8 cellular contexts compared by ENCODE assay signal in genomic region chr2:170715062-170715931, GRCh38. TPM values are rescaled to one million over a fixed set of nuclear protein-coding genes. Genes with fewer than 3 reads are reported as not detected.
DNase-seq lines count a peak whose midpoint lies in the region; ATAC-seq and TF ChIP-seq lines count a peak whose summit lies in the region.

Gene SP5, plus strand, starts transcription at chr2:170715337. Its CDS starts 176 bp downstream, at chr2:170715513.

- ATAC-seq in WTC11, result peak; percentile 17
- no peak for ATAC-seq in HG03135 (IDR thresholded peaks at IDR 0.05; ENCODE audit: unreplicated experiment)
- ATAC-seq in GM19395 (IDR thresholded peaks at IDR 0.05; ENCODE audit: unreplicated experiment), result no peak

- WGBS in endodermal cell (ENCODE audit: insufficient coverage in 1 of 2, insufficient read length in 1 of 2), 2 experiments, result 0% methylated on average over 28 to 62 of the region's 62 CpGs
- no CpG with 5 or more reads among the region's 62 CpGs for WGBS in mesendoderm (ENCODE audit: extremely low coverage, insufficient coverage, low lambda C conversion rate)
- WGBS in tibial nerve, 2 donors, result 1 to 2% methylated on average over 22 to 36 of the region's 62 CpGs

- TF ChIP-seq CTCF in LNCaP clone FGC (IDR thresholded peaks at IDR 0.05; ENCODE audit: control insufficient read depth, extremely low read depth, insufficient read depth), result no peak
- TF ChIP-seq CTCF in WTC11 (IDR thresholded peaks at IDR 0.05), result no peak
- TF ChIP-seq CTCF in endodermal cell (conservative IDR thresholded peaks at IDR 0.05), result no peak
- TF ChIP-seq CTCF in tibial nerve (IDR thresholded peaks at IDR 0.05), result no peak

- peak within 1 kb of the TSS; percentile 69 for H2BK120ac ChIP-seq in mesendoderm (ENCODE audit: low read depth, low read length)

- H4K5ac ChIP-seq in mesendoderm (ENCODE audit: low read length), result no peak within 1 kb of the TSS

- no peak for TF ChIP-seq POLR2A in tibial nerve (IDR thresholded peaks at IDR 0.05)

- H3K23ac ChIP-seq in mesendoderm (ENCODE audit: low read length), result no peak within 1 kb of the TSS

- no peaks in the 10 kb centered on the region for H3K36me3 ChIP-seq in endodermal cell (ENCODE audit: control insufficient read depth, insufficient read depth, low read length)
- no peaks in the 10 kb centered on the region for H3K36me3 ChIP-seq in mesendoderm (ENCODE audit: control insufficient read depth, insufficient read depth, low read length)
- H3K36me3 ChIP-seq in tibial nerve, result no peaks in the 10 kb centered on the region

- H3K79me2 ChIP-seq in mesendoderm (ENCODE audit: control insufficient read depth, insufficient read depth, low read length), result peaks cover 29% of the 10 kb centered on the region

- no peaks in the 10 kb centered on the region for H3K36me3 Mint-ChIP-seq in WTC11
- H3K36me3 Mint-ChIP-seq in endodermal cell (ENCODE audit: low read depth), result peaks cover 20% of the 10 kb centered on the region

- H3K4me1 Mint-ChIP-seq in WTC11 (peaks cover 52% of the 10 kb centered on the region), endodermal cell (peaks cover 21% of the 10 kb centered on the region)

- peak within 1 kb of the TSS; percentile 77 for H2BK5ac ChIP-seq in mesendoderm (ENCODE audit: low read length)

- H3K9ac ChIP-seq in endodermal cell (ENCODE audit: extremely low read depth, low read length, poor library complexity, severe bottlenecking), result peak within 1 kb of the TSS; percentile 36
- H3K9ac ChIP-seq in mesendoderm (ENCODE audit: low read length), result peak within 1 kb of the TSS; percentile 75

- peak within 1 kb of the TSS; percentile 98 for H3K4ac ChIP-seq in mesendoderm (ENCODE audit: low read depth, low read length)

- no peaks in the 10 kb centered on the region for H3K9me3 Mint-ChIP-seq in WTC11
- H3K9me3 Mint-ChIP-seq in endodermal cell, result no peaks in the 10 kb centered on the region

- H3K27me3 ChIP-seq in endodermal cell (ENCODE audit: control insufficient read depth, insufficient read depth, low read length, poor library complexity, severe bottlenecking) (peaks cover 39% of the 10 kb centered on the region), mesendoderm (ENCODE audit: insufficient read depth, low read length, poor library complexity) (no peaks in the 10 kb centered on the region), tibial nerve (peaks cover 0 to 93% of the 10 kb centered on the region in 2 donors)

- H3K27ac ChIP-seq in endodermal cell (ENCODE audit: low read depth, low read length), result no peak within 1 kb of the TSS
- peak within 1 kb of the TSS; percentile 93 for H3K27ac ChIP-seq in mesendoderm (ENCODE audit: low read depth, low read length)
- peak within 1 kb of the TSS in 3 of 4 donors; percentile 44 to 77 (median 69) for H3K27ac ChIP-seq in tibial nerve

- no peak within 1 kb of the TSS for H2AK5ac ChIP-seq in mesendoderm (ENCODE audit: low read length)

- H4K8ac ChIP-seq in mesendoderm (ENCODE audit: low read depth, low read length), result no peak within 1 kb of the TSS

- peak within 1 kb of the TSS; percentile 91 for H3K4me2 ChIP-seq in mesendoderm (ENCODE audit: low read length)

- H2BK15ac ChIP-seq in mesendoderm (replicated peaks; ENCODE audit: low read depth), result no peak within 1 kb of the TSS

- peak within 1 kb of the TSS; percentile 86 for H3K18ac ChIP-seq in mesendoderm (ENCODE audit: low read length)

- DNase-seq in DMS153 treated with DMSO at 0.1 percent for 48 hours (lab: John Stamatoyannopoulos, UW; ENCODE audit: unreplicated experiment), result peak; percentile 72
- peak; percentile 3 for DNase-seq in LNCaP clone FGC (ENCODE audit: low read depth)
- peak; percentile 66 for DNase-seq in WTC11 (ENCODE audit: low spot score)
- peak; percentile 97 for DNase-seq in endodermal cell
- DNase-seq in mesendoderm, result peak; percentile 99
- DNase-seq in tibial nerve (ENCODE audit: low spot score in 2 of 2), result peak; percentile 30 to 35

- CTCF ChIA-PET in WTC11 (lab: Charles Lee), result interaction anchor here (0.7 to 7.4 kb wide), 11 partner anchors 14 to 354 kb away, joined by 3 to 92 read pairs (median 4); partner anchors contain the start of genes GAD1 and GORASP2

- POLR2A ChIA-PET in WTC11 (lab: Charles Lee), result interaction anchor here (1.3 kb wide), 1 partner anchor 55 kb away, joined by 3 read pairs; the partner anchor contains the start of gene ERICH2

- no peaks in the 10 kb centered on the region for H3K79me1 ChIP-seq in mesendoderm (ENCODE audit: low read length)

- H3K27ac Mint-ChIP-seq in WTC11 (no peak within 1 kb of the TSS), endodermal cell (peak within 1 kb of the TSS; percentile 96)

- H3K4me3 ChIP-seq in LNCaP clone FGC (ENCODE audit: low read depth, low read length) (peak within 1 kb of the TSS; percentile 48), endodermal cell (ENCODE audit: low read length) (peak within 1 kb of the TSS; percentile 78), mesendoderm (ENCODE audit: low read length) (peak within 1 kb of the TSS; percentile 60), tibial nerve (peak within 1 kb of the TSS; percentile 27 to 60 (median 50))

- peaks cover 5% of the 10 kb centered on the region for H3K4me1 ChIP-seq in endodermal cell (ENCODE audit: control insufficient read depth, insufficient read depth, low read length)
- H3K4me1 ChIP-seq in mesendoderm (ENCODE audit: control insufficient read depth, low read depth, low read length), result peaks cover 8% of the 10 kb centered on the region
- peaks cover 0 to 66% (median 32%) of the 10 kb centered on the region in 4 donors for H3K4me1 ChIP-seq in tibial nerve

- H3K9me3 ChIP-seq in endodermal cell (ENCODE audit: control insufficient read depth, low read length) (no peaks in the 10 kb centered on the region), tibial nerve (no peaks in the 10 kb centered on the region)

- no peak for TF ChIP-seq EP300 in tibial nerve (IDR thresholded peaks at IDR 0.05)

- H3K27me3 Mint-ChIP-seq in WTC11 (ENCODE audit: low read depth) (peaks cover 100% of the 10 kb centered on the region), endodermal cell (ENCODE audit: insufficient read depth) (peaks cover 60% of the 10 kb centered on the region)

- H3K56ac ChIP-seq in mesendoderm (ENCODE audit: low read length), result peak within 1 kb of the TSS; percentile 91

- H3K4me3 Mint-ChIP-seq in WTC11 (peak within 1 kb of the TSS; percentile 75), endodermal cell (peak within 1 kb of the TSS; percentile 78)

TF ChIP-seq in WTC11, 78 proteins besides CTCF, POLR2A, EP300 and RAD21 (continues in another document):
- peak; percentile 63 for TF ChIP-seq CREM (CRISPR knock-in tag; IDR thresholded peaks at IDR 0.05)
- TF ChIP-seq ZNF423 (CRISPR knock-in tag; IDR thresholded peaks at IDR 0.05), result peak; percentile 22; the same call in 1 of the 2 replicates
- TF ChIP-seq, protein P1, sequence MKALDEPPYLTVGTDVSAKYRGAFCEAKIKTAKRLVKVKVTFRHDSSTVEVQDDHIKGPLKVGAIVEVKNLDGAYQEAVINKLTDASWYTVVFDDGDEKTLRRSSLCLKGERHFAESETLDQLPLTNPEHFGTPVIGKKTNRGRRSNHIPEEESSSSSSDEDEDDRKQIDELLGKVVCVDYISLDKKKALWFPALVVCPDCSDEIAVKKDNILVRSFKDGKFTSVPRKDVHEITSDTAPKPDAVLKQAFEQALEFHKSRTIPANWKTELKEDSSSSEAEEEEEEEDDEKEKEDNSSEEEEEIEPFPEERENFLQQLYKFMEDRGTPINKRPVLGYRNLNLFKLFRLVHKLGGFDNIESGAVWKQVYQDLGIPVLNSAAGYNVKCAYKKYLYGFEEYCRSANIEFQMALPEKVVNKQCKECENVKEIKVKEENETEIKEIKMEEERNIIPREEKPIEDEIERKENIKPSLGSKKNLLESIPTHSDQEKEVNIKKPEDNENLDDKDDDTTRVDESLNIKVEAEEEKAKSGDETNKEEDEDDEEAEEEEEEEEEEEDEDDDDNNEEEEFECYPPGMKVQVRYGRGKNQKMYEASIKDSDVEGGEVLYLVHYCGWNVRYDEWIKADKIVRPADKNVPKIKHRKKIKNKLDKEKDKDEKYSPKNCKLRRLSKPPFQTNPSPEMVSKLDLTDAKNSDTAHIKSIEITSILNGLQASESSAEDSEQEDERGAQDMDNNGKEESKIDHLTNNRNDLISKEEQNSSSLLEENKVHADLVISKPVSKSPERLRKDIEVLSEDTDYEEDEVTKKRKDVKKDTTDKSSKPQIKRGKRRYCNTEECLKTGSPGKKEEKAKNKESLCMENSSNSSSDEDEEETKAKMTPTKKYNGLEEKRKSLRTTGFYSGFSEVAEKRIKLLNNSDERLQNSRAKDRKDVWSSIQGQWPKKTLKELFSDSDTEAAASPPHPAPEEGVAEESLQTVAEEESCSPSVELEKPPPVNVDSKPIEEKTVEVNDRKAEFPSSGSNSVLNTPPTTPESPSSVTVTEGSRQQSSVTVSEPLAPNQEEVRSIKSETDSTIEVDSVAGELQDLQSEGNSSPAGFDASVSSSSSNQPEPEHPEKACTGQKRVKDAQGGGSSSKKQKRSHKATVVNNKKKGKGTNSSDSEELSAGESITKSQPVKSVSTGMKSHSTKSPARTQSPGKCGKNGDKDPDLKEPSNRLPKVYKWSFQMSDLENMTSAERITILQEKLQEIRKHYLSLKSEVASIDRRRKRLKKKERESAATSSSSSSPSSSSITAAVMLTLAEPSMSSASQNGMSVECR (CRISPR knock-in tag; IDR thresholded peaks at IDR 0.05; ENCODE audit: borderline replicate concordance), result 0 out of 2 replicates have a peak, but pooled peaks have one; percentile 62
- 0 out of 2 replicates have a peak, but pooled peaks have one; percentile 40 for TF ChIP-seq ESRRA (CRISPR knock-in tag; IDR thresholded peaks at IDR 0.05; ENCODE audit: borderline replicate concordance)
- TF ChIP-seq TEAD4 (CRISPR knock-in tag; IDR thresholded peaks at IDR 0.05), result no peak
- no peak for TF ChIP-seq EMX1 (CRISPR knock-in tag; IDR thresholded peaks at IDR 0.05)
- peak; percentile 80; the same call in 1 of the 2 replicates for TF ChIP-seq PREB (CRISPR knock-in tag; IDR thresholded peaks at IDR 0.05; ENCODE audit: borderline replicate concordance)

RNA-seq across cellular contexts. Expression of gene SP5, which starts in this region (rescaled TPM):
- total RNA-seq in WTC11 (2021) (1.7 to 9.7 TPM (median 7.0 TPM) in 3 replicates), endodermal cell (100 to 1,000 TPM in 1 of 2 donors, 10 to 100 TPM in 1; 60.3 to 103 TPM), tibial nerve (10 to 100 TPM in 1 of 4 donors, 1 to 10 TPM in 3; 6.6 to 14.1 (median 8.4) TPM)
- polyA plus RNA-seq in endodermal cell (2013, experiment 1 of 2), result 27.6 TPM
- polyA plus RNA-seq in endodermal cell (2013, experiment 2 of 2), result 25.7 TPM
- 176 TPM for polyA plus RNA-seq in mesendoderm (2013, experiment 1 of 2)
- 197 TPM for polyA plus RNA-seq in mesendoderm (2013, experiment 2 of 2)

Comparison
In these comparisons a context has a peak if more than half of its experiments do, and no peak if none do; other contexts are left out.
1. DNase-seq: peak in every context shown above with its lines; median percentile 99 in mesendoderm; 97 in endodermal cell; 72 in DMS153 treated with DMSO at 0.1 percent for 48 hours; 66 in WTC11; 32 in tibial nerve; 3 in LNCaP clone FGC.